In genomic region chr5:131280417-131280816, GRCh38 we compare ENCODE assay signal across 1 cellular context.
TF ChIP-seq lines count a peak whose summit lies in the region.

No MANE protein-coding gene starts in this region.

TF ChIP-seq in HepG2, 621 proteins besides CTCF, POLR2A, EP300 and RAD21 (continued from another document):
- TF ChIP-seq CEBPB (IDR thresholded peaks at IDR 0.05; ENCODE audit: borderline replicate concordance, low read depth, low read length) = 0 out of 2 replicates have a peak, but pooled peaks have one; percentile 46
